Comparison of ENCODE assay signal across 11 cellular contexts in the genomic region with DNA sequence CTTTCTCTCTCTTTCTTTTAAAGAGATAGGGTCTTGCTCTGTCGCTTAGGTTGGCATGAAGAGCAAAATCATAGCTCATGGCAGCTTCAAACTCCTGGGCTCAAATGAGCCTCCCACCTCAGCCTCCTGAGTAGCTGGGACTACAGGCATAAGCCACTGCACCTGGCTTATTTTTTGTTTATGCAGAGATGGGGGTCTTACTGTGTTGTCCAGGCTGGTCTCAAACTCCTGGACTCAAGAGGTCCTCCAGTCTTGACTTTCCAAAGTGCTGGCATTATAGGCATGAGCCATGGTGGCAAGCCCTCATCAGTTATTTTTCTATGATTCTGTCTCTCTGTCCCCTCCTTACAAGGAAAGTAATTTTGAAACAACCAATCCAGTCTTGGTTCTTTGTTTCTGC. TPM values are rescaled to one million over a fixed set of nuclear protein-coding genes. Genes with fewer than 3 reads are reported as not detected.
DNase-seq lines count a peak whose midpoint lies in the region; ATAC-seq and TF ChIP-seq lines count a peak whose summit lies in the region.
"Had no signal": no experiment of that assay in that cellular context is flagged by ENCODE, and none has a peak within 500 bp of the region (broad histone marks: within the 10 kb centered on the region; RNA-seq: fewer than 3 reads in every experiment).

No MANE protein-coding gene starts in this region.

- no peak overlapping the region for H3K9ac ChIP-seq in HCT116 (ENCODE audit: low read length)

- H3K4me1 ChIP-seq in HCT116 (ENCODE audit: control insufficient read depth in 1 of 2, insufficient read depth in 2 of 2, low read length in 2 of 2), result peaks cover 13 to 34% of the 10 kb centered on the region in 2 experiments
- H3K4me1 ChIP-seq in prostate gland (replicated peaks), result peaks cover 4% of the 10 kb centered on the region
- H3K4me1 ChIP-seq in Peyer's patch, result peaks cover 3 to 20% (median 6%) of the 10 kb centered on the region in 4 donors

- H3K27me3 ChIP-seq in CD4-positive, alpha-beta T cell (ENCODE audit: control insufficient read depth, insufficient read depth, low read length), result no peaks in the 10 kb centered on the region
- H3K27me3 ChIP-seq in HCT116 (ENCODE audit: insufficient read depth, low read length), result no peaks in the 10 kb centered on the region
- no peaks in the 10 kb centered on the region for H3K27me3 ChIP-seq in prostate gland (replicated peaks; ENCODE audit: insufficient read depth)
- H3K27me3 ChIP-seq in Peyer's patch, result no peaks in the 10 kb centered on the region

- H3K4me3 Mint-ChIP-seq in CD4-positive, alpha-beta T cell, result peak overlapping the region; percentile 100
- peak overlapping the region; percentile 94 for H3K4me3 Mint-ChIP-seq in activated naive CD8-positive, alpha-beta T cell treated with anti-CD3 and anti-CD28 coated beads for 36 hours
- H3K4me3 Mint-ChIP-seq in neural crest cell, result peak overlapping the region; percentile 95

- H3K4me3 ChIP-seq in HCT116 (replicated peaks in 1 of 2; ENCODE audit: low read depth in 1 of 2, low read length in 2 of 2) (no peak overlapping the region; a peak in 1 of 4 replicates), prostate gland (no peak overlapping the region), Peyer's patch (no peak overlapping the region)

- no peak for ATAC-seq in CD4-positive, alpha-beta T cell (ENCODE audit: poor library complexity)
- ATAC-seq in HCT116 (no peak), GM18519 (IDR thresholded peaks at IDR 0.05; ENCODE audit: low FRiP score, unreplicated experiment) (no peak)

- no TSS peak for BruUV-seq in HCT116 (replicated peaks; lab: Mats Ljungman, UMichigan)

- intact Hi-C loops in CD4-positive, alpha-beta T cell (cut with DNase I, micrococcal nuclease), result loop anchor here (2.0 to 10.0 kb wide), 4 partner anchors 53 to 145 kb away; a partner anchor contains a TSS
- intact Hi-C loops in HCT116 (cut with micrococcal nuclease) (loop anchor here (2.0 kb wide), 2 partner anchors 53 to 77 kb away; a partner anchor contains a TSS), prostate gland (cut with DNase I) (loop anchor here (5.0 kb wide), 1 partner anchor 53 kb away; a partner anchor contains a TSS)

- peak overlapping the region; percentile 99 for H3K27ac Mint-ChIP-seq in CD4-positive, alpha-beta T cell
- H3K27ac Mint-ChIP-seq in activated naive CD8-positive, alpha-beta T cell treated with anti-CD3 and anti-CD28 coated beads for 36 hours, result peak overlapping the region; percentile 95
- H3K27ac Mint-ChIP-seq in neural crest cell (ENCODE audit: unreplicated experiment), result peak overlapping the region; percentile 48

- peaks cover 3% of the 10 kb centered on the region; the same call in 1 of the 2 replicates for H4K20me1 ChIP-seq in HCT116 (ENCODE audit: insufficient read depth)

- 96% methylated on average over 1 of the region's 1 CpG for WGBS in prostate gland

- H3K9me3 ChIP-seq in CD4-positive, alpha-beta T cell (ENCODE audit: control insufficient read depth, low read length), result peaks cover 1% of the 10 kb centered on the region
- H3K9me3 ChIP-seq in HCT116 (ENCODE audit: control insufficient read depth in 1 of 2, insufficient read depth in 1 of 2, low read depth in 1 of 2, low read length in 2 of 2) (no peaks in the 10 kb centered on the region; a peak in 1 of 4 replicates), prostate gland (no peaks in the 10 kb centered on the region), Peyer's patch (peaks cover 0 to under 1% (median 0%) of the 10 kb centered on the region in 4 donors)

- H3K36me3 ChIP-seq in HCT116 (ENCODE audit: control insufficient read depth in 1 of 2, insufficient read depth in 2 of 2, low read length in 2 of 2) (peaks cover under 1 to 14% of the 10 kb centered on the region in 2 experiments; a peak in 1 of 4 replicates), prostate gland (no peaks in the 10 kb centered on the region), Peyer's patch (no peaks in the 10 kb centered on the region)

- RAD21 ChIA-PET in HCT116 (lab: Charles Lee; ENCODE audit: low non-redundant PET in 1 of 2, low total read pairs in 2 of 2, uncharacterized antibody in 2 of 2, unreplicated experiment in 2 of 2), result no interaction called here

- peaks cover 41% of the 10 kb centered on the region for H3K4me1 Mint-ChIP-seq in CD4-positive, alpha-beta T cell (ENCODE audit: low read depth)
- H3K4me1 Mint-ChIP-seq in activated naive CD8-positive, alpha-beta T cell treated with anti-CD3 and anti-CD28 coated beads for 36 hours, result peaks cover 36% of the 10 kb centered on the region
- peaks cover 40% of the 10 kb centered on the region for H3K4me1 Mint-ChIP-seq in neural crest cell

- POLR2A ChIA-PET in CD4-positive, alpha-beta T cell (lab: Charles Lee), result interaction anchor here (0.8 to 2.2 kb wide), 6 partner anchors 14 to 223 kb away, joined by 3 to 20 read pairs (median 10); a partner anchor contains a TSS
- POLR2A ChIA-PET in HCT116 (lab: Charles Lee), result interaction anchor here (1.8 kb wide), 1 partner anchor 93 kb away, joined by 4 read pairs; no protein-coding TSS in a partner anchor

- H3K79me2 ChIP-seq in HCT116 (ENCODE audit: insufficient read depth, low read length), result peaks cover 38% of the 10 kb centered on the region

- H3K4me2 ChIP-seq in HCT116 (ENCODE audit: low read length), result peak overlapping the region; percentile 87

- CTCF ChIA-PET in CD4-positive, alpha-beta T cell (lab: Charles Lee), result interaction anchor here (0.6 kb wide), 1 partner anchor 36 kb away, joined by 3 read pairs; no protein-coding TSS in a partner anchor
- CTCF ChIA-PET in HCT116 (lab: Charles Lee), result interaction anchor here (1.6 to 1.7 kb wide), 2 partner anchors 42 kb away, joined by 5 to 6 read pairs; no protein-coding TSS in a partner anchor

- no peak for TF ChIP-seq POLR2A in HCT116 (IDR thresholded peaks at IDR 0.05; ENCODE audit: borderline replicate concordance, extremely low read depth, insufficient read depth, insufficient read length)
- no peak for TF ChIP-seq POLR2A in prostate gland (IDR thresholded peaks at IDR 0.05)
- no peak for TF ChIP-seq POLR2A in Peyer's patch (IDR thresholded peaks at IDR 0.05)

- no peak for TF ChIP-seq CTCF in CD4-positive, alpha-beta T cell (IDR thresholded peaks at IDR 0.05)
- TF ChIP-seq CTCF in HCT116 (IDR thresholded peaks at IDR 0.05 in 2 of 3, conservative IDR thresholded peaks at IDR 0.05 in 1 of 3; ENCODE audit: borderline replicate concordance in 1 of 3, insufficient read depth in 1 of 3, low read depth in 2 of 3, low read length in 2 of 3) (no peak), neural crest cell (conservative IDR thresholded peaks at IDR 0.05) (no peak), prostate gland (IDR thresholded peaks at IDR 0.05) (no peak), Peyer's patch (IDR thresholded peaks at IDR 0.05) (no peak)

- no peak for TF ChIP-seq RAD21 in HCT116 (IDR thresholded peaks at IDR 0.05; ENCODE audit: low read depth)

- DNase-seq in CD4-positive, alpha-beta T cell, result no peak
- DNase-seq in HCT116 (ENCODE audit: low read depth, low spot score), result no peak
- no peak for DNase-seq in activated naive CD8-positive, alpha-beta T cell treated with anti-CD3 and anti-CD28 coated beads for 36 hours
- no peak for DNase-seq in neural crest cell (ENCODE audit: low read depth, low spot score)
- no peak for DNase-seq in prostate gland (ENCODE audit: low spot score)
- DNase-seq in AML-193 (lab: John Stamatoyannopoulos, UW), result no peak
- DNase-seq in Peyer's patch, result no peak
- DNase-seq: COR-L47, mesendoderm, NCI-H446 treated with DMSO at 0.1 percent for 48 hours had no signal

- no peak overlapping the region for H3K27ac ChIP-seq in CD4-positive, alpha-beta T cell (ENCODE audit: low read depth, low read length)
- H3K27ac ChIP-seq in HCT116 (ENCODE audit: low read depth, low read length) (no peak overlapping the region), prostate gland (peak overlapping the region in 1 of 2 donors; percentile 98), Peyer's patch (no peak overlapping the region)

- H3K27me3 Mint-ChIP-seq in CD4-positive, alpha-beta T cell, result no peaks in the 10 kb centered on the region
- no peaks in the 10 kb centered on the region for H3K27me3 Mint-ChIP-seq in activated naive CD8-positive, alpha-beta T cell treated with anti-CD3 and anti-CD28 coated beads for 36 hours
- no peaks in the 10 kb centered on the region for H3K27me3 Mint-ChIP-seq in neural crest cell (ENCODE audit: low read depth)

- peaks cover 14% of the 10 kb centered on the region for H3K36me3 Mint-ChIP-seq in CD4-positive, alpha-beta T cell (ENCODE audit: low read depth)
- H3K36me3 Mint-ChIP-seq in activated naive CD8-positive, alpha-beta T cell treated with anti-CD3 and anti-CD28 coated beads for 36 hours, result peaks cover 2% of the 10 kb centered on the region
- no peaks in the 10 kb centered on the region for H3K36me3 Mint-ChIP-seq in neural crest cell (ENCODE audit: low read depth)

- H3K9me3 Mint-ChIP-seq in CD4-positive, alpha-beta T cell, result no peaks in the 10 kb centered on the region
- no peaks in the 10 kb centered on the region for H3K9me3 Mint-ChIP-seq in activated naive CD8-positive, alpha-beta T cell treated with anti-CD3 and anti-CD28 coated beads for 36 hours
- H3K9me3 Mint-ChIP-seq in neural crest cell, result no peaks in the 10 kb centered on the region

- no peaks in the 10 kb centered on the region for H3K9me2 ChIP-seq in HCT116 (ENCODE audit: insufficient read depth)

- no peak overlapping the region for H2AFZ ChIP-seq in HCT116 (ENCODE audit: low read depth, low read length, poor library complexity, severe bottlenecking)

TF ChIP-seq in HCT116, 20 proteins besides CTCF, POLR2A, EP300 and RAD21 (continues in another document):
- TF ChIP-seq FOSL1 (IDR thresholded peaks at IDR 0.05; ENCODE audit: low read depth) (no peak), CEBPB (IDR thresholded peaks at IDR 0.05; ENCODE audit: low read depth) (no peak), JUND (IDR thresholded peaks at IDR 0.05) (no peak), EGR1 (IDR thresholded peaks at IDR 0.05; ENCODE audit: low read depth) (no peak), CBX3 (IDR thresholded peaks at IDR 0.05; ENCODE audit: low read depth) (no peak)
- TF ChIP-seq, protein P1, sequence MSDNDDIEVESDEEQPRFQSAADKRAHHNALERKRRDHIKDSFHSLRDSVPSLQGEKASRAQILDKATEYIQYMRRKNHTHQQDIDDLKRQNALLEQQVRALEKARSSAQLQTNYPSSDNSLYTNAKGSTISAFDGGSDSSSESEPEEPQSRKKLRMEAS (IDR thresholded peaks at IDR 0.05), result no peak

RNA-seq across cellular contexts. Expression of a gene that starts 1.1 kb away (rescaled TPM):
- total RNA-seq in CD4-positive, alpha-beta T cell, result 10 to 100 TPM; 65.1 to 65.8 TPM
- 57.0 TPM for total RNA-seq in HCT116 (2021; ENCODE audit: unreplicated experiment)
- polyA plus RNA-seq in HCT116 (2012), result 51.9 and 56.4 TPM in 2 replicates
- total RNA-seq in activated naive CD8-positive, alpha-beta T cell treated with anti-CD3 and anti-CD28 coated beads for 36 hours, result 10 to 100 TPM; 15.3 to 17.5 TPM
- 22.3 and 23.3 TPM in 2 replicates for total RNA-seq in neural crest cell
- total RNA-seq in prostate gland, result 10 to 100 TPM; 45.4 to 56.4 TPM
- 10 to 100 TPM; 14.9 to 26.4 (median 19.8) TPM for total RNA-seq in Peyer's patch

RNA-seq across cellular contexts. Expression of a gene that starts 53.3 kb away (rescaled TPM):
- total RNA-seq in CD4-positive, alpha-beta T cell, result 100 to 1,000 TPM; 159 to 174 TPM
- total RNA-seq in HCT116 (2021; ENCODE audit: unreplicated experiment) (220 TPM), neural crest cell (176 and 188 TPM in 2 replicates), prostate gland (10 to 100 TPM; 68.7 to 74.3 TPM), Peyer's patch (100 to 1,000 TPM in 1 of 4 donors, 10 to 100 TPM in 3; 58.4 to 103 (median 79.7) TPM)
- polyA plus RNA-seq in HCT116 (2012), result 94.9 and 112 TPM in 2 replicates
- 100 to 1,000 TPM; 212 to 215 TPM for total RNA-seq in activated naive CD8-positive, alpha-beta T cell treated with anti-CD3 and anti-CD28 coated beads for 36 hours

Comparison
In these comparisons a context has a peak if more than half of its experiments do, and no peak if none do; other contexts are left out.
1. H3K27ac Mint-ChIP-seq: peak in every context shown above with its lines; median percentile 99 in CD4-positive, alpha-beta T cell; 95 in activated naive CD8-positive, alpha-beta T cell treated with anti-CD3 and anti-CD28 coated beads for 36 hours; 48 in neural crest cell.